1 cellular context compared by ENCODE assay signal in the genomic region with DNA sequence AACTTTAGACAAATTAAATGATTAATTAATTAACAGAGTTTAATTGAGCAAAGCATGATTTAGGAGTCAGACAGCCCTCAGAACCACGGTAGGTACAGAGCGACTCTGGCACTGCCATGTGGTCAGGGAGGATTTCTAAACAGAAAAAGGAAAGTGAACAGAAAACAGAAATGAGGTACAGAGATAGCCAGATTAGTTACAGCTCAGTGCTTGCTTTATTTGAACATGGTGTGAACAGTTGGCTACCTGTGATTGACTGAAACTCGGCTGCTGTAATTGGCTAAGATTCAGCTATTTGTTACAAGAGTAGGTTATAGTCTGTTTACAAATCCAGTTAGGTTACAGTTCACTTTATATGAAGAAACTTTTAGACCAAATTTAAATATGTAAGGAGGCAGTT.
TF ChIP-seq lines count a peak whose summit lies in the region.

No MANE protein-coding gene starts in this region.

TF ChIP-seq in GM12878, 131 proteins besides CTCF, POLR2A, EP300 and RAD21 (continued from another document):
- TF ChIP-seq, protein P1, sequence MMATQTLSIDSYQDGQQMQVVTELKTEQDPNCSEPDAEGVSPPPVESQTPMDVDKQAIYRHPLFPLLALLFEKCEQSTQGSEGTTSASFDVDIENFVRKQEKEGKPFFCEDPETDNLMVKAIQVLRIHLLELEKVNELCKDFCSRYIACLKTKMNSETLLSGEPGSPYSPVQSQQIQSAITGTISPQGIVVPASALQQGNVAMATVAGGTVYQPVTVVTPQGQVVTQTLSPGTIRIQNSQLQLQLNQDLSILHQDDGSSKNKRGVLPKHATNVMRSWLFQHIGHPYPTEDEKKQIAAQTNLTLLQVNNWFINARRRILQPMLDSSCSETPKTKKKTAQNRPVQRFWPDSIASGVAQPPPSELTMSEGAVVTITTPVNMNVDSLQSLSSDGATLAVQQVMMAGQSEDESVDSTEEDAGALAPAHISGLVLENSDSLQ (IDR thresholded peaks at IDR 0.05): no peak
- TF ChIP-seq BCL11A (IDR thresholded peaks at IDR 0.05; ENCODE audit: low read depth, low read length) (no peak), STAT1 (conservative IDR thresholded peaks at IDR 0.05) (no peak), TCF7 (IDR thresholded peaks at IDR 0.05; ENCODE audit: borderline replicate concordance) (no peak), NFIC (IDR thresholded peaks at IDR 0.05; ENCODE audit: low read depth, low read length) (no peak), POLR2AphosphoS2 (IDR thresholded peaks at IDR 0.05; ENCODE audit: low read depth, low read length) (no peak)
- TF ChIP-seq, protein P2, sequence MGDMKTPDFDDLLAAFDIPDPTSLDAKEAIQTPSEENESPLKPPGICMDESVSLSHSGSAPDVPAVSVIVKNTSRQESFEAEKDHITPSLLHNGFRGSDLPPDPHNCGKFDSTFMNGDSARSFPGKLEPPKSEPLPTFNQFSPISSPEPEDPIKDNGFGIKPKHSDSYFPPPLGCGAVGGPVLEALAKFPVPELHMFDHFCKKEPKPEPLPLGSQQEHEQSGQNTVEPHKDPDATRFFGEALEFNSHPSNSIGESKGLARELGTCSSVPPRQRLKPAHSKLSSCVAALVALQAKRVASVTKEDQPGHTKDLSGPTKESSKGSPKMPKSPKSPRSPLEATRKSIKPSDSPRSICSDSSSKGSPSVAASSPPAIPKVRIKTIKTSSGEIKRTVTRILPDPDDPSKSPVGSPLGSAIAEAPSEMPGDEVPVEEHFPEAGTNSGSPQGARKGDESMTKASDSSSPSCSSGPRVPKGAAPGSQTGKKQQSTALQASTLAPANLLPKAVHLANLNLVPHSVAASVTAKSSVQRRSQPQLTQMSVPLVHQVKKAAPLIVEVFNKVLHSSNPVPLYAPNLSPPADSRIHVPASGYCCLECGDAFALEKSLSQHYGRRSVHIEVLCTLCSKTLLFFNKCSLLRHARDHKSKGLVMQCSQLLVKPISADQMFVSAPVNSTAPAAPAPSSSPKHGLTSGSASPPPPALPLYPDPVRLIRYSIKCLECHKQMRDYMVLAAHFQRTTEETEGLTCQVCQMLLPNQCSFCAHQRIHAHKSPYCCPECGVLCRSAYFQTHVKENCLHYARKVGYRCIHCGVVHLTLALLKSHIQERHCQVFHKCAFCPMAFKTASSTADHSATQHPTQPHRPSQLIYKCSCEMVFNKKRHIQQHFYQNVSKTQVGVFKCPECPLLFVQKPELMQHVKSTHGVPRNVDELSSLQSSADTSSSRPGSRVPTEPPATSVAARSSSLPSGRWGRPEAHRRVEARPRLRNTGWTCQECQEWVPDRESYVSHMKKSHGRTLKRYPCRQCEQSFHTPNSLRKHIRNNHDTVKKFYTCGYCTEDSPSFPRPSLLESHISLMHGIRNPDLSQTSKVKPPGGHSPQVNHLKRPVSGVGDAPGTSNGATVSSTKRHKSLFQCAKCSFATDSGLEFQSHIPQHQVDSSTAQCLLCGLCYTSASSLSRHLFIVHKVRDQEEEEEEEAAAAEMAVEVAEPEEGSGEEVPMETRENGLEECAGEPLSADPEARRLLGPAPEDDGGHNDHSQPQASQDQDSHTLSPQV (IDR thresholded peaks at IDR 0.05): no peak
